In genomic region chr12:6360080-6360571, GRCh38 we compare ENCODE assay signal across 31 cellular contexts. TPM values are rescaled to one million over a fixed set of nuclear protein-coding genes. Genes with fewer than 3 reads are reported as not detected.
A peak's percentile ranks its signal among the peaks of the same experiment; 100 is the strongest.
DNase-seq lines count a peak whose midpoint lies in the region; ATAC-seq, FAIRE-seq and TF ChIP-seq lines count a peak whose summit lies in the region.
"Had no signal": no experiment of that assay in that cellular context is flagged by ENCODE, and none has a peak within 500 bp of the region (broad histone marks: within the 10 kb centered on the region; RNA-seq: fewer than 3 reads in every experiment).

No MANE protein-coding gene starts in this region.

- H2AFZ ChIP-seq in hepatocyte = no peak overlapping the region

- no peak for DNase-seq in stimulated activated naive CD8-positive, alpha-beta T cell treated with anti-CD3 and anti-CD28 coated beads, Interleukin-15, amount 100 ng/mL, for 72 hours
- no peak for DNase-seq in hepatocyte (ENCODE audit: low spot score)
- no peak for DNase-seq in urothelium cell line (ENCODE audit: low spot score)
- DNase-seq in 8988T = no peak
- DNase-seq in activated CD8-positive, alpha-beta memory T cell treated with anti-CD3 and anti-CD28 coated beads, Interleukin-2, amount 50 U/mL, for 48 hours = no peak
- DNase-seq in NCI-H2107 (lab: John Stamatoyannopoulos, UW) = no peak
- DNase-seq: activated CD4-positive, alpha-beta T cell treated with anti-CD3 and anti-CD28 coated beads for 1 hour; activated naive CD4-positive, alpha-beta T cell; activated T-cell treated with anti-CD3 and anti-CD28 coated beads, Interleukin-2, amount 50 U/mL, for 4 hours; amygdala; dermis blood vessel endothelial cell; HCEC 1CT; head of caudate nucleus; KG1; left lung; NCI-H1694; NCI-H2227 treated with DMSO at 0.1 percent for 48 hours; NCI-H748 treated with DMSO at 0.1 percent for 48 hours; OCI-M1; SIG-M5; stimulated activated CD4-positive, alpha-beta T cell treated with anti-CD3 and anti-CD28 coated beads, Interleukin-12 subunit alpha, Interleukin-12 subunit beta, amount 100 ng/mL, for 4 hours; stimulated activated CD4-positive, alpha-beta T cell treated with anti-CD3 and anti-CD28 coated beads, Interleukin-4, amount 100 ng/mL, for 4 hours; stomach; upper lobe of right lung had no signal

- H3K27me3 ChIP-seq in hepatocyte (no peaks in the 10 kb centered on the region), neutrophil (no peaks in the 10 kb centered on the region)
- H3K27me3 ChIP-seq: left lung, stomach, upper lobe of right lung had no signal

- no peaks in the 10 kb centered on the region for H3K36me3 Mint-ChIP-seq in stimulated activated naive CD8-positive, alpha-beta T cell treated with anti-CD3 and anti-CD28 coated beads, Interleukin-15, Interleukin-2, amounts not matched to agents 100 ng/mL and 50 ng/mL, for 24 hours (ENCODE audit: low read depth)
- H3K36me3 Mint-ChIP-seq: mesothelial cell of epicardium had no signal

- TF ChIP-seq CTCF in hepatocyte (IDR thresholded peaks at IDR 0.05; ENCODE audit: poor library complexity) = no peak
- TF ChIP-seq CTCF in neutrophil (IDR thresholded peaks at IDR 0.05) = no peak

- H3K9me3 Mint-ChIP-seq in stimulated activated naive CD8-positive, alpha-beta T cell treated with anti-CD3 and anti-CD28 coated beads, Interleukin-15, Interleukin-2, amounts not matched to agents 100 ng/mL and 50 ng/mL, for 24 hours = no peaks in the 10 kb centered on the region
- H3K9me3 Mint-ChIP-seq in stimulated activated naive CD8-positive, alpha-beta T cell treated with anti-CD3 and anti-CD28 coated beads, Interleukin-15, amount 100 ng/mL, for 72 hours = no peaks in the 10 kb centered on the region
- H3K9me3 Mint-ChIP-seq: activated T-cell treated with anti-CD3 and anti-CD28 coated beads, Interleukin-2, amount 50 U/mL, for 4 hours; mesothelial cell of epicardium; neural crest cell had no signal

- 79% methylated on average over 7 of the region's 7 CpGs for WGBS in hepatocyte (ENCODE audit: low lambda C conversion rate, missing lambda C conversion rate)

- ATAC-seq in stimulated activated naive CD8-positive, alpha-beta T cell treated with anti-CD3 and anti-CD28 coated beads, Interleukin-15, amount 100 ng/mL, for 72 hours = no peak
- ATAC-seq: upper lobe of right lung had no signal

- no peaks in the 10 kb centered on the region for H3K9me2 ChIP-seq in hepatocyte (replicated peaks; ENCODE audit: insufficient read depth)

- H3K27ac Mint-ChIP-seq in stimulated activated naive CD8-positive, alpha-beta T cell treated with anti-CD3 and anti-CD28 coated beads, Interleukin-15, Interleukin-2, amounts not matched to agents 100 ng/mL and 50 ng/mL, for 24 hours = peak overlapping the region; percentile 66
- peak overlapping the region in 1 of 2 donors; percentile 1 for H3K27ac Mint-ChIP-seq in stimulated activated naive CD8-positive, alpha-beta T cell treated with anti-CD3 and anti-CD28 coated beads, Interleukin-15, amount 100 ng/mL, for 72 hours
- H3K27ac Mint-ChIP-seq: mesothelial cell of epicardium had no signal

- H3K4me1 ChIP-seq in hepatocyte (ENCODE audit: insufficient read depth) = peaks cover 10% of the 10 kb centered on the region
- peaks cover 50 to 53% of the 10 kb centered on the region in 2 experiments for H3K4me1 ChIP-seq in neutrophil (ENCODE audit: control insufficient read depth in 1 of 2, insufficient read depth in 1 of 2, low read depth in 1 of 2, low read length in 1 of 2)

- peaks cover 8% of the 10 kb centered on the region for H3K27me3 Mint-ChIP-seq in stimulated activated naive CD8-positive, alpha-beta T cell treated with anti-CD3 and anti-CD28 coated beads, Interleukin-15, Interleukin-2, amounts not matched to agents 100 ng/mL and 50 ng/mL, for 24 hours
- H3K27me3 Mint-ChIP-seq in stimulated activated naive CD8-positive, alpha-beta T cell treated with anti-CD3 and anti-CD28 coated beads, Interleukin-15, amount 100 ng/mL, for 72 hours = no peaks in the 10 kb centered on the region

- H3K4me1 Mint-ChIP-seq in stimulated activated naive CD8-positive, alpha-beta T cell treated with anti-CD3 and anti-CD28 coated beads, Interleukin-15, Interleukin-2, amounts not matched to agents 100 ng/mL and 50 ng/mL, for 24 hours (ENCODE audit: low read depth) = peaks cover 31% of the 10 kb centered on the region
- H3K4me1 Mint-ChIP-seq in stimulated activated naive CD8-positive, alpha-beta T cell treated with anti-CD3 and anti-CD28 coated beads, Interleukin-15, amount 100 ng/mL, for 72 hours = peaks cover 40% of the 10 kb centered on the region
- H3K4me1 Mint-ChIP-seq: neural crest cell had no signal

- FAIRE-seq in urothelium cell line (lab: Jason Lieb, UNC) = peak; percentile 65
- FAIRE-seq: endothelial cell of umbilical vein had no signal

- H3K36me3 ChIP-seq in hepatocyte (replicated peaks; ENCODE audit: insufficient read depth, low read depth) (no peaks in the 10 kb centered on the region), neutrophil (no peaks in the 10 kb centered on the region)
- H3K36me3 ChIP-seq: BLaER1, upper lobe of right lung had no signal

- no peak overlapping the region for H3K4me3 Mint-ChIP-seq in stimulated activated naive CD8-positive, alpha-beta T cell treated with anti-CD3 and anti-CD28 coated beads, Interleukin-15, Interleukin-2, amounts not matched to agents 100 ng/mL and 50 ng/mL, for 24 hours
- no peak overlapping the region for H3K4me3 Mint-ChIP-seq in stimulated activated naive CD8-positive, alpha-beta T cell treated with anti-CD3 and anti-CD28 coated beads, Interleukin-15, amount 100 ng/mL, for 72 hours
- H3K4me3 Mint-ChIP-seq: activated T-cell treated with anti-CD3 and anti-CD28 coated beads, Interleukin-2, amount 50 U/mL, for 4 hours; mesothelial cell of epicardium; neural crest cell had no signal

- H3K27ac ChIP-seq in hepatocyte (peak overlapping the region; percentile 78), neutrophil (peak overlapping the region; percentile 14)
- H3K27ac ChIP-seq: BLaER1, upper lobe of right lung had no signal

- H3K9me3 ChIP-seq in hepatocyte (ENCODE audit: low read depth) (no peaks in the 10 kb centered on the region), neutrophil (no peaks in the 10 kb centered on the region)
- H3K9me3 ChIP-seq: BLaER1, left lung, stomach, upper lobe of right lung had no signal

- H3K4me3 ChIP-seq in hepatocyte (no peak overlapping the region), neutrophil (ENCODE audit: low read depth in 1 of 2, low read length in 1 of 2) (no peak overlapping the region)
- H3K4me3 ChIP-seq: BLaER1, left lung, stomach, upper lobe of right lung had no signal

- no peaks in the 10 kb centered on the region for H4K20me1 ChIP-seq in hepatocyte (ENCODE audit: insufficient read depth, poor library complexity, severe bottlenecking)
- H4K20me1 ChIP-seq: BLaER1 had no signal

- H3K79me2 ChIP-seq in hepatocyte = no peaks in the 10 kb centered on the region

- H3K4me2 ChIP-seq in hepatocyte = no peak overlapping the region
- H3K4me2 ChIP-seq: BLaER1 had no signal

RNA-seq across cellular contexts. Expression of gene SCNN1A, which starts 15.2 kb away (rescaled TPM):
- total RNA-seq in hepatocyte = 21.7 and 28.6 TPM in 2 replicates
- polyA plus RNA-seq in hepatocyte = 28.4 and 30.0 TPM in 2 replicates
- total RNA-seq: A673, neural crest cell had no signal

RNA-seq across cellular contexts. Expression of gene TNFRSF1A, which starts 18.2 kb away (rescaled TPM):
- 110 and 147 TPM in 2 replicates for total RNA-seq in hepatocyte
- 168 and 188 TPM in 2 replicates for polyA plus RNA-seq in hepatocyte

RNA-seq across cellular contexts. Expression of gene LTBR, which starts 23.8 kb away (rescaled TPM):
- total RNA-seq in hepatocyte = 35.4 and 42.4 TPM in 2 replicates
- 75.2 and 79.8 TPM in 2 replicates for polyA plus RNA-seq in hepatocyte

RNA-seq across cellular contexts. Expression of gene PLEKHG6, which starts 49.6 kb away (rescaled TPM):
- 36.3 and 85.7 TPM in 2 replicates for total RNA-seq in hepatocyte
- 43.6 and 52.2 TPM in 2 replicates for polyA plus RNA-seq in hepatocyte
- total RNA-seq: A673; activated T-cell treated with anti-CD3 and anti-CD28 coated beads, Interleukin-2, amount 50 U/mL, for 4 hours; dermis blood vessel endothelial cell; endothelial cell of umbilical vein had no signal
